In the genomic region with DNA sequence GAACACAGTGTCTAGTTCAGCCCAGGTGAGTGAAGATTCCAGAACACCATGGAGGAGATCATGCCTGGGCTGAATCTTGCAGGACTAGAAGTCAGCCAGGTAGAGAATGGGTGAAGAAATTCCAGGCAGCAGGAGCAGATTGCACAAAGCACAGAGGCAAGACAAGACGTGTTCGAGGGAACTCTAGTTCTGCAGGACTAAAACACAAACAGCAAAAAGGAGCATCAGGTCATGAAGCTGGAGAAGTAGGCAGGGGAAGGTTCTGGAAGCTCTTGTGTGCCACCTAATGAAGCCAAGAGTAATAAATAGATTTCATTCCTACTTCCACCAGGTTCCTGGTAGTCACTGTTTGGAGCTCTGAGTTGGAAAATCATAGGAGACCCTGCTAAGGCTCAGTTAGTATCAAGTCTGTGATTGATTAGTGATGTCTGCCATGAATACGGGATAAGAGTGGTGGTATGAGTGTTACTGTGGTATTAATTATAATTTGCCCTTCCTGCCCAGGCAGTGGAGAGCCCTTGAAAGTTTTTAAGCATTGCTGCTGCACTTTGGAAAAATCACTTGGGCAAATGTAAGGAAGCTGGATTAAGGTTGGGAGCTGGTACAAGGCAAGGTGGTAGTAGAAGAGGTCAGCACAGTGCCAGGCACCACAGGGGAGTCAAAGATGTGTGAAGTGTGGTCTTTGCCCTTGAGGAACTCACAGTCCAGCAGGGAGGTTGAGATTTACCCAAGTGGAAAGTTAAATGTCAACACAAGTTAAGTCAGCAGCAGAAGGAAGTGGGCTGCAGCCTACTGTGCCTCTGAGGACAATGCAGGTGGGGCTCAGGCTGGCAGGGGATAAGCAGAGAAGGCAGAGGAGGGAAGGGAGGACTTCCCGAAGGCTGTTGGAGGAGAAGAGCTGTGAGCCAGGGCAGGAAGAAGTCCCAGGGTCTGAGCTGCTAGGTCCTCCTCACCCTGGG, we compare ENCODE assay signal across 1 cellular context.
TF ChIP-seq lines count a peak whose summit lies in the region.

No MANE protein-coding gene starts in this region.

TF ChIP-seq in IMR-90, 13 proteins besides CTCF, POLR2A, EP300 and RAD21:
- TF ChIP-seq RCOR1 (IDR thresholded peaks at IDR 0.05; ENCODE audit: insufficient replicate concordance, low read length) (no peak), CHD1 (IDR thresholded peaks at IDR 0.05; ENCODE audit: low read depth, low read length) (no peak), SMC3 (IDR thresholded peaks at IDR 0.05; ENCODE audit: low read depth, low read length) (no peak), MAZ (IDR thresholded peaks at IDR 0.05; ENCODE audit: borderline replicate concordance, low read depth, low read length) (no peak), MAFK (IDR thresholded peaks at IDR 0.05; ENCODE audit: low read depth, low read length) (no peak), MXI1 (IDR thresholded peaks at IDR 0.05; ENCODE audit: borderline replicate concordance, low read depth, low read length) (no peak), FOS (IDR thresholded peaks at IDR 0.05; ENCODE audit: low read depth, low read length) (no peak), RFX5 (IDR thresholded peaks at IDR 0.05; ENCODE audit: low read depth, low read length) (no peak), NFE2L2 (IDR thresholded peaks at IDR 0.05; ENCODE audit: low read depth, low read length) (no peak), CEBPB (IDR thresholded peaks at IDR 0.05; ENCODE audit: low read depth, low read length) (no peak)
- TF ChIP-seq, protein P1, sequence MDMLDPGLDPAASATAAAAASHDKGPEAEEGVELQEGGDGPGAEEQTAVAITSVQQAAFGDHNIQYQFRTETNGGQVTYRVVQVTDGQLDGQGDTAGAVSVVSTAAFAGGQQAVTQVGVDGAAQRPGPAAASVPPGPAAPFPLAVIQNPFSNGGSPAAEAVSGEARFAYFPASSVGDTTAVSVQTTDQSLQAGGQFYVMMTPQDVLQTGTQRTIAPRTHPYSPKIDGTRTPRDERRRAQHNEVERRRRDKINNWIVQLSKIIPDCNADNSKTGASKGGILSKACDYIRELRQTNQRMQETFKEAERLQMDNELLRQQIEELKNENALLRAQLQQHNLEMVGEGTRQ (IDR thresholded peaks at IDR 0.05; ENCODE audit: low read depth, low read length) = no peak
- TF ChIP-seq, protein P2, sequence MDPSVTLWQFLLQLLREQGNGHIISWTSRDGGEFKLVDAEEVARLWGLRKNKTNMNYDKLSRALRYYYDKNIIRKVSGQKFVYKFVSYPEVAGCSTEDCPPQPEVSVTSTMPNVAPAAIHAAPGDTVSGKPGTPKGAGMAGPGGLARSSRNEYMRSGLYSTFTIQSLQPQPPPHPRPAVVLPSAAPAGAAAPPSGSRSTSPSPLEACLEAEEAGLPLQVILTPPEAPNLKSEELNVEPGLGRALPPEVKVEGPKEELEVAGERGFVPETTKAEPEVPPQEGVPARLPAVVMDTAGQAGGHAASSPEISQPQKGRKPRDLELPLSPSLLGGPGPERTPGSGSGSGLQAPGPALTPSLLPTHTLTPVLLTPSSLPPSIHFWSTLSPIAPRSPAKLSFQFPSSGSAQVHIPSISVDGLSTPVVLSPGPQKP (IDR thresholded peaks at IDR 0.05; ENCODE audit: borderline replicate concordance, low read depth, low read length) = no peak
TF ChIP-seq in IMR-90: peak in this region for 0.
